ENCODE assay signal across 27 cellular contexts in the genomic region with DNA sequence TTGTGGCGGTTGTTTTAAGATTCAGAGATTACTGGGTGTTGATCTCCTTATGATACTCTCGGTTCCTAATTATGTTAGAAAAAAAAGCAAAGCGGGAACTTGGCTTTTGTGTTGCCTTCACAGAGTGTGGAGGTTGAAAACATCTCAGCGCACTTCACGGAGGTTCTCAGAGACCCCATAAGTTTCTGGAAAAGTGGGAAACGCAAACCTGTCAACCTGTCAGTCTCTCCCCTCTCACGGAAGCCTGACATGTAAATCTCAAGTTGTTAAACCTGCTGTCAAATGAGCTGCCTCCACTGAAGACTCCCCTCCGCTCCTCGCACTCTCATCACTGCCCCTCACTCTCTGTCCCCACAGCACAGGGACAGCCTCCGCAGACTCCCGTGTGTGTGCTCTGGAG.
DNase-seq lines count a peak whose midpoint lies in the region; FAIRE-seq and TF ChIP-seq lines count a peak whose summit lies in the region.
"Had no signal": no experiment of that assay in that cellular context is flagged by ENCODE, and none has a peak within 500 bp of the region (broad histone marks: within the 10 kb centered on the region; RNA-seq: fewer than 3 reads in every experiment).

No MANE protein-coding gene starts in this region.

- H3K4me2 ChIP-seq in OCI-LY3 (ENCODE audit: low read length) (peak overlapping the region; percentile 81), H1 (ENCODE audit: insufficient read depth in 1 of 2, low read depth in 2 of 2, low read length in 2 of 2) (no peak overlapping the region), neural cell (ENCODE audit: low read length) (no peak overlapping the region)
- H3K4me2 ChIP-seq: BLaER1 had no signal

- H3K36me3 Mint-ChIP-seq in progenitor cell of endocrine pancreas (ENCODE audit: insufficient read depth) = no peaks in the 10 kb centered on the region
- H3K36me3 Mint-ChIP-seq in activated naive CD4-positive, alpha-beta T cell treated with anti-CD3 and anti-CD28 coated beads for 36 hours (ENCODE audit: low read depth) = no peaks in the 10 kb centered on the region
- H3K36me3 Mint-ChIP-seq: CD14-positive monocyte; CD4-positive, alpha-beta memory T cell; CD4-positive, CD25-positive, alpha-beta regulatory T cell; CD8-positive, alpha-beta memory T cell had no signal

- H3K23me2 ChIP-seq in H1 (ENCODE audit: low read depth, low read length) = no peaks in the 10 kb centered on the region

- no peaks in the 10 kb centered on the region for H3F3A ChIP-seq in neural cell (ENCODE audit: insufficient read depth, low read length, poor library complexity, severe bottlenecking)

- H2AK5ac ChIP-seq in H1 (ENCODE audit: low read depth, low read length) = no peak overlapping the region

- H3K9me2 ChIP-seq in neural cell (ENCODE audit: insufficient read depth, low read length) = no peaks in the 10 kb centered on the region

- H3K9ac ChIP-seq in OCI-LY3 (ENCODE audit: low read length) (peak overlapping the region; percentile 10; the same call in 1 of the 2 replicates), H1 (replicated peaks in 1 of 4; ENCODE audit: extremely low read depth in 1 of 4, low read depth in 3 of 4, low read length in 3 of 4) (no peak overlapping the region), neural cell (ENCODE audit: low read length) (no peak overlapping the region)
- H3K9ac ChIP-seq: BLaER1 had no signal

- H3K4me3 Mint-ChIP-seq in progenitor cell of endocrine pancreas (ENCODE audit: low read depth) = no peak overlapping the region
- no peak overlapping the region for H3K4me3 Mint-ChIP-seq in activated naive CD4-positive, alpha-beta T cell treated with anti-CD3 and anti-CD28 coated beads for 36 hours
- H3K4me3 Mint-ChIP-seq: CD14-positive monocyte; CD4-positive, alpha-beta memory T cell; CD4-positive, CD25-positive, alpha-beta regulatory T cell; CD8-positive, alpha-beta memory T cell had no signal

- no peak for FAIRE-seq in H1 (lab: Jason Lieb, UNC)
- FAIRE-seq: A204.1, GM12891, GM19239 had no signal

- peaks cover 22% of the 10 kb centered on the region for H3K4me1 ChIP-seq in OCI-LY3 (ENCODE audit: low read length)
- no peaks in the 10 kb centered on the region for H3K4me1 ChIP-seq in H1 (replicated peaks in 1 of 4; ENCODE audit: control insufficient read depth in 3 of 4, insufficient read depth in 4 of 4, low read length in 3 of 4)
- H3K4me1 ChIP-seq: BLaER1 had no signal

- H3K4me1 Mint-ChIP-seq in progenitor cell of endocrine pancreas (ENCODE audit: low read depth) = peaks cover 10% of the 10 kb centered on the region
- H3K4me1 Mint-ChIP-seq in activated naive CD4-positive, alpha-beta T cell treated with anti-CD3 and anti-CD28 coated beads for 36 hours (ENCODE audit: low read depth) = no peaks in the 10 kb centered on the region
- H3K4me1 Mint-ChIP-seq: CD4-positive, alpha-beta memory T cell; CD4-positive, CD25-positive, alpha-beta regulatory T cell; CD8-positive, alpha-beta memory T cell had no signal

- H3K27ac ChIP-seq in OCI-LY3 (ENCODE audit: low read length) = no peak overlapping the region
- no peak overlapping the region for H3K27ac ChIP-seq in H1 (ENCODE audit: low read depth, low read length)
- H3K27ac ChIP-seq in neural cell (ENCODE audit: low read length) = peak overlapping the region; percentile 46
- H3K27ac ChIP-seq: BLaER1 had no signal

- no peak for TF ChIP-seq RAD21 in H1 (IDR thresholded peaks at IDR 0.05 in 1 of 2, conservative IDR thresholded peaks at IDR 0.05 in 1 of 2; ENCODE audit: low read depth in 2 of 2, low read length in 2 of 2)
- no peak for TF ChIP-seq RAD21 in neural cell (conservative IDR thresholded peaks at IDR 0.05)

- no peak for TF ChIP-seq EP300 in H1 (IDR thresholded peaks at IDR 0.05; ENCODE audit: borderline replicate concordance in 1 of 2, low read depth in 2 of 2, low read length in 2 of 2)
- TF ChIP-seq EP300 in neural cell (conservative IDR thresholded peaks at IDR 0.05; ENCODE audit: poor library complexity, severe bottlenecking) = peak; percentile 93

- H3K79me2 ChIP-seq in OCI-LY3 (ENCODE audit: low read length) (no peaks in the 10 kb centered on the region), H1 (ENCODE audit: control insufficient read depth in 1 of 2, insufficient read depth in 2 of 2, low read length in 2 of 2) (no peaks in the 10 kb centered on the region), neural cell (replicated peaks; ENCODE audit: insufficient read depth, low read length) (no peaks in the 10 kb centered on the region)

- TF ChIP-seq POLR2A in H1 (IDR thresholded peaks at IDR 0.05; ENCODE audit: control extremely low read depth in 1 of 2, low read depth in 2 of 2, low read length in 2 of 2) = no peak

- H3K36me3 ChIP-seq in OCI-LY3 (replicated peaks; ENCODE audit: low read depth, low read length) (no peaks in the 10 kb centered on the region), H1 (ENCODE audit: control insufficient read depth in 2 of 4, insufficient read depth in 4 of 4, low read length in 3 of 4) (no peaks in the 10 kb centered on the region), neural cell (ENCODE audit: insufficient read depth, low read length) (no peaks in the 10 kb centered on the region)
- H3K36me3 ChIP-seq: BLaER1 had no signal

- no peak overlapping the region for H4K91ac ChIP-seq in H1 (replicated peaks; ENCODE audit: insufficient read length, low read length)

- H3K79me1 ChIP-seq in H1 (ENCODE audit: low read depth, low read length) = no peaks in the 10 kb centered on the region

- H3K56ac ChIP-seq in H1 (replicated peaks; ENCODE audit: insufficient read length, low read depth, low read length) = no peak overlapping the region

- H2BK5ac ChIP-seq in H1 (ENCODE audit: low read depth, low read length) = no peak overlapping the region

- CTCF ChIA-PET in H1 (lab: Charles Lee; ENCODE audit: partially characterized antibody) = interaction anchor here (2.5 kb wide), 1 partner anchor 10 kb away, joined by 14 read pairs; no protein-coding TSS in a partner anchor
- CTCF ChIA-PET in activated naive CD4-positive, alpha-beta T cell treated with anti-CD3 and anti-CD28 coated beads for 36 hours (lab: Charles Lee) = no interaction called here

- intact Hi-C loops in activated naive CD4-positive, alpha-beta T cell treated with anti-CD3 and anti-CD28 coated beads for 36 hours (cut with micrococcal nuclease) = no loop called here

- 0 out of 2 replicates have a peak overlapping the region, but pooled peaks have one; percentile 39 for H2BK12ac ChIP-seq in H1 (ENCODE audit: low read depth, low read length)

- H3K27ac Mint-ChIP-seq in progenitor cell of endocrine pancreas = peak overlapping the region; percentile 86
- H3K27ac Mint-ChIP-seq in activated naive CD4-positive, alpha-beta T cell treated with anti-CD3 and anti-CD28 coated beads for 36 hours = no peak overlapping the region
- H3K27ac Mint-ChIP-seq: CD4-positive, alpha-beta memory T cell; CD4-positive, CD25-positive, alpha-beta regulatory T cell; CD8-positive, alpha-beta memory T cell had no signal

- H4K20me1 ChIP-seq in OCI-LY3 (ENCODE audit: insufficient read depth, low read length) (no peaks in the 10 kb centered on the region), H1 (replicated peaks in 1 of 2; ENCODE audit: control insufficient read depth in 1 of 2, insufficient read depth in 2 of 2, low read length in 2 of 2) (no peaks in the 10 kb centered on the region), neural cell (ENCODE audit: insufficient read depth) (no peaks in the 10 kb centered on the region)
- H4K20me1 ChIP-seq: BLaER1 had no signal

- no peak for TF ChIP-seq CTCF in OCI-LY3 (IDR thresholded peaks at IDR 0.05; ENCODE audit: low read depth, low read length)
- no peak for TF ChIP-seq CTCF in H1 (IDR thresholded peaks at IDR 0.05; ENCODE audit: control extremely low read depth in 1 of 3, insufficient read depth in 1 of 3, low read depth in 1 of 3, low read length in 3 of 3)
- no peak for TF ChIP-seq CTCF in neural cell (IDR thresholded peaks at IDR 0.05; ENCODE audit: poor library complexity, severe bottlenecking)
- TF ChIP-seq CTCF in progenitor cell of endocrine pancreas (IDR thresholded peaks at IDR 0.05; ENCODE audit: unreplicated experiment) = no peak

- H3K27me3 ChIP-seq in OCI-LY3 (ENCODE audit: low read depth, low read length) (peaks cover 4% of the 10 kb centered on the region), H1 (replicated peaks in 1 of 4; ENCODE audit: control insufficient read depth in 3 of 4, extremely low read depth in 1 of 4, insufficient read depth in 3 of 4, low read length in 3 of 4) (no peaks in the 10 kb centered on the region; a peak in 1 of 7 replicates), neural cell (ENCODE audit: insufficient read depth, low read depth, low read length) (no peaks in the 10 kb centered on the region)
- H3K27me3 ChIP-seq: BE2C, BLaER1 had no signal

- H3K4me3 ChIP-seq in OCI-LY3 (ENCODE audit: low read length) (peak overlapping the region; percentile 51), H1 (ENCODE audit: extremely low read depth in 1 of 4, insufficient read depth in 2 of 4, low read depth in 3 of 4, low read length in 4 of 4) (no peak overlapping the region), neural cell (ENCODE audit: low read length) (peak overlapping the region; percentile 38)
- H3K4me3 ChIP-seq: BLaER1 had no signal

- 95% methylated on average over 11 of the region's 11 CpGs; no CpG with 5 or more reads in 1 of the 2 experiments for WGBS in H1 (ENCODE audit: extremely low coverage in 1 of 2, insufficient coverage in 1 of 2, insufficient read length in 1 of 2, insufficient replicate concordance in 2 of 2, low coverage in 1 of 2, low lambda C conversion rate in 2 of 2, missing lambda C conversion rate in 1 of 2), 2 experiments

- no peak overlapping the region for H2BK120ac ChIP-seq in H1 (replicated peaks; ENCODE audit: low read depth, low read length)

- H3K4ac ChIP-seq in H1 (replicated peaks; ENCODE audit: insufficient read length, low read depth, low read length) = no peak overlapping the region

- no peak overlapping the region for H4K8ac ChIP-seq in H1 (ENCODE audit: extremely low read depth, insufficient read depth, low read length)

- H3K23ac ChIP-seq in H1 (ENCODE audit: insufficient read length) = no peak overlapping the region

- DNase-seq in H1 (ENCODE audit: low read depth in 1 of 2, low spot score in 2 of 2) (no peak), progenitor cell of endocrine pancreas (ENCODE audit: low spot score, unreplicated experiment) (no peak), NCI-H446 (lab: John Stamatoyannopoulos, UW) (no peak), GM03348 (ENCODE audit: low spot score) (no peak)
- DNase-seq in activated naive CD4-positive, alpha-beta T cell treated with anti-CD3 and anti-CD28 coated beads for 36 hours = no peak
- DNase-seq: 8988T; ACHN; BE2C; C1 segment of cervical spinal cord; CD4-positive, alpha-beta memory T cell; CD4-positive, CD25-positive, alpha-beta regulatory T cell; CD8-positive, alpha-beta memory T cell; COR-L47; DMS 273 treated with DMSO at 0.1 percent for 48 hours; DMS153; DMS53; DMS79; DND-41; EL; GDM1 had no signal

- POLR2A ChIA-PET in H1 (lab: Charles Lee; ENCODE audit: partially characterized antibody) = no interaction called here

- no peak overlapping the region for H4K5ac ChIP-seq in H1 (ENCODE audit: insufficient read length, low read depth, low read length)

- H3K9me3 ChIP-seq in OCI-LY3 (ENCODE audit: insufficient read depth, low read length) = no peaks in the 10 kb centered on the region
- no peaks in the 10 kb centered on the region for H3K9me3 ChIP-seq in H1 (ENCODE audit: insufficient read depth in 2 of 2, low read depth in 1 of 2, low read length in 1 of 2)
- no peaks in the 10 kb centered on the region for H3K9me3 ChIP-seq in neural cell (ENCODE audit: low read length)
- H3K9me3 ChIP-seq: BE2C, BLaER1 had no signal

- H3K14ac ChIP-seq in H1 (ENCODE audit: insufficient read length) = no peak overlapping the region

- no peak overlapping the region for H2BK15ac ChIP-seq in H1 (ENCODE audit: low read length)

- H2BK20ac ChIP-seq in H1 (ENCODE audit: low read length) = no peak overlapping the region

- H3K18ac ChIP-seq in H1 (ENCODE audit: extremely low read depth, low read length) = no peak overlapping the region

- H3K27me3 Mint-ChIP-seq in progenitor cell of endocrine pancreas = no peaks in the 10 kb centered on the region
- peaks cover 5% of the 10 kb centered on the region for H3K27me3 Mint-ChIP-seq in activated naive CD4-positive, alpha-beta T cell treated with anti-CD3 and anti-CD28 coated beads for 36 hours (ENCODE audit: low read depth)
- H3K27me3 Mint-ChIP-seq: CD4-positive, CD25-positive, alpha-beta regulatory T cell had no signal

- peak overlapping the region; percentile 56 for H2AFZ ChIP-seq in OCI-LY3 (ENCODE audit: low read depth, low read length)
- no peak overlapping the region for H2AFZ ChIP-seq in H1 (ENCODE audit: low read length)
- no peak overlapping the region for H2AFZ ChIP-seq in neural cell (ENCODE audit: low read depth, low read length)

- no peaks in the 10 kb centered on the region for H3K9me3 Mint-ChIP-seq in progenitor cell of endocrine pancreas (ENCODE audit: low read depth)
- no peaks in the 10 kb centered on the region for H3K9me3 Mint-ChIP-seq in activated naive CD4-positive, alpha-beta T cell treated with anti-CD3 and anti-CD28 coated beads for 36 hours

Comparison
In these comparisons a context has a peak if more than half of its experiments do, and no peak if none do; other contexts are left out.
1. H3K4me3 ChIP-seq: peak in OCI-LY3 (single experiment) and neural cell (single experiment); none in H1 (0 of 4).